In genomic region chr3:128500556-128500955, GRCh38 we compare ENCODE assay signal across 1 cellular context.
TF ChIP-seq lines count a peak whose summit lies in the region.

No MANE protein-coding gene starts in this region.

TF ChIP-seq in K562, 482 proteins besides CTCF, POLR2A, EP300 and RAD21 (continued from another document):
- no peak for TF ChIP-seq SNIP1 (IDR thresholded peaks at IDR 0.05; ENCODE audit: low read depth)
